ENCODE assay signal across 12 cellular contexts in genomic region chr12:51631591-51631990, GRCh38. TPM values are rescaled to one million over a fixed set of nuclear protein-coding genes. Genes with fewer than 3 reads are reported as not detected.
DNase-seq lines count a peak whose midpoint lies in the region; ATAC-seq, FAIRE-seq and TF ChIP-seq lines count a peak whose summit lies in the region.
"Had no signal": no experiment of that assay in that cellular context is flagged by ENCODE, and none has a peak within 500 bp of the region (broad histone marks: within the 10 kb centered on the region; RNA-seq: fewer than 3 reads in every experiment).

No MANE protein-coding gene starts in this region.

- peak; percentile 95 for FAIRE-seq in bronchial epithelial cell (lab: Jason Lieb, UNC)

- H3K4me1 ChIP-seq in HUES64 (ENCODE audit: insufficient read depth, low read length) = peaks cover 27% of the 10 kb centered on the region
- H3K4me1 ChIP-seq in CD8-positive, alpha-beta memory T cell (ENCODE audit: insufficient read depth, low read length) = no peaks in the 10 kb centered on the region

- no peak for ATAC-seq in HG03354 (IDR thresholded peaks at IDR 0.05; ENCODE audit: poor library complexity, severe bottlenecking, unreplicated experiment)
- ATAC-seq: natural killer cell treated with Interleukin-12 subunit alpha and Interleukin-12 subunit beta and Interleukin-15 and Interleukin-18, amount 100 ng/mL, for 72 hours; Right ventricle myocardium inferior had no signal

- H3K27me3 ChIP-seq in HUES64 (ENCODE audit: insufficient read depth, low read length) (no peaks in the 10 kb centered on the region), bronchial epithelial cell (ENCODE audit: control insufficient read depth, insufficient read depth, low read length) (no peaks in the 10 kb centered on the region)
- no peaks in the 10 kb centered on the region for H3K27me3 ChIP-seq in CD8-positive, alpha-beta memory T cell (ENCODE audit: insufficient read depth, low read length, poor library complexity, severe bottlenecking)

- TF ChIP-seq CTCF in bronchial epithelial cell (IDR thresholded peaks at IDR 0.05; ENCODE audit: insufficient read depth, low read length, severe bottlenecking) (no peak), mesothelial cell of epicardium (IDR thresholded peaks at IDR 0.05; ENCODE audit: unreplicated experiment) (no peak)

- 100% methylated on average over 1 of the region's 1 CpG for WGBS in HUES64

- no peak overlapping the region for H3K27ac Mint-ChIP-seq in CD8-positive, alpha-beta memory T cell
- no peak overlapping the region for H3K27ac Mint-ChIP-seq in mesothelial cell of epicardium
- H3K27ac Mint-ChIP-seq: activated CD4-positive, alpha-beta memory T cell treated with anti-CD3 and anti-CD28 coated beads for 36 hours; natural killer cell treated with Interleukin-12 subunit alpha and Interleukin-12 subunit beta and Interleukin-15 and Interleukin-18, amount 100 ng/mL, for 72 hours had no signal

- H3K9ac ChIP-seq in HUES64 (ENCODE audit: low read depth, low read length) = no peak overlapping the region

- CTCF ChIA-PET in CD8-positive, alpha-beta memory T cell (lab: Charles Lee) = no interaction called here

- H3K4me1 Mint-ChIP-seq in CD8-positive, alpha-beta memory T cell = no peaks in the 10 kb centered on the region
- H3K4me1 Mint-ChIP-seq in mesothelial cell of epicardium = no peaks in the 10 kb centered on the region

- H3K4me3 ChIP-seq in HUES64 (ENCODE audit: low read length) (no peak overlapping the region), bronchial epithelial cell (ENCODE audit: low read depth, low read length) (no peak overlapping the region)
- no peak overlapping the region for H3K4me3 ChIP-seq in CD8-positive, alpha-beta memory T cell (ENCODE audit: low read length)

- H3K36me3 Mint-ChIP-seq in CD8-positive, alpha-beta memory T cell = no peaks in the 10 kb centered on the region
- no peaks in the 10 kb centered on the region for H3K36me3 Mint-ChIP-seq in mesothelial cell of epicardium
- H3K36me3 Mint-ChIP-seq: activated CD4-positive, alpha-beta memory T cell treated with anti-CD3 and anti-CD28 coated beads for 36 hours; natural killer cell treated with Interleukin-12 subunit alpha and Interleukin-12 subunit beta and Interleukin-15 and Interleukin-18, amount 100 ng/mL, for 72 hours had no signal

- POLR2A ChIA-PET in CD8-positive, alpha-beta memory T cell (lab: Charles Lee) = no interaction called here

- DNase-seq in AG20443 (ENCODE audit: low spot score) = peak; percentile 66
- peak; percentile 72 for DNase-seq in bronchial epithelial cell (ENCODE audit: low read depth)
- DNase-seq in kidney glomerular epithelial cell (lab: John Stamatoyannopoulos, UW) = peak; percentile 26
- DNase-seq in CD8-positive, alpha-beta memory T cell = no peak
- no peak for DNase-seq in cortex of kidney (lab: John Stamatoyannopoulos, UW)
- DNase-seq in mesothelial cell of epicardium (ENCODE audit: low spot score in 2 of 2, unreplicated experiment in 2 of 2) = no peak
- DNase-seq: activated CD4-positive, alpha-beta memory T cell treated with anti-CD3 and anti-CD28 coated beads for 36 hours; stimulated activated CD4-positive, alpha-beta T cell treated with anti-CD3 and anti-CD28 coated beads, Interleukin-4, amount 100 ng/mL, for 1 hour had no signal

- H3K27me3 Mint-ChIP-seq in CD8-positive, alpha-beta memory T cell = peaks cover 4 to 32% of the 10 kb centered on the region in 2 donors
- peaks cover 9% of the 10 kb centered on the region for H3K27me3 Mint-ChIP-seq in mesothelial cell of epicardium (ENCODE audit: low read depth)

- H3K27ac ChIP-seq in HUES64 (ENCODE audit: low read depth, low read length) = peak overlapping the region; percentile 38
- no peak overlapping the region for H3K27ac ChIP-seq in CD8-positive, alpha-beta memory T cell (ENCODE audit: low read depth, low read length)

- H3K4me3 Mint-ChIP-seq in CD8-positive, alpha-beta memory T cell = no peak overlapping the region
- H3K4me3 Mint-ChIP-seq in mesothelial cell of epicardium = no peak overlapping the region
- H3K4me3 Mint-ChIP-seq: activated CD4-positive, alpha-beta memory T cell treated with anti-CD3 and anti-CD28 coated beads for 36 hours; natural killer cell treated with Interleukin-12 subunit alpha and Interleukin-12 subunit beta and Interleukin-15 and Interleukin-18, amount 100 ng/mL, for 72 hours had no signal

- peaks cover 3% of the 10 kb centered on the region; the same call in 1 of the 2 replicates for H3K9me3 ChIP-seq in HUES64 (ENCODE audit: insufficient read depth, low read depth, low read length)
- no peaks in the 10 kb centered on the region for H3K9me3 ChIP-seq in CD8-positive, alpha-beta memory T cell (ENCODE audit: low read length)

- no peaks in the 10 kb centered on the region for H3K36me3 ChIP-seq in HUES64 (ENCODE audit: insufficient read depth, low read length)
- H3K36me3 ChIP-seq in bronchial epithelial cell (ENCODE audit: control insufficient read depth, insufficient read depth, low read length) = no peaks in the 10 kb centered on the region
- H3K36me3 ChIP-seq in CD8-positive, alpha-beta memory T cell (ENCODE audit: insufficient read depth, low read length) = no peaks in the 10 kb centered on the region

- H3K9me3 Mint-ChIP-seq in CD8-positive, alpha-beta memory T cell = no peaks in the 10 kb centered on the region
- H3K9me3 Mint-ChIP-seq in mesothelial cell of epicardium = peaks cover 5% of the 10 kb centered on the region
- H3K9me3 Mint-ChIP-seq: activated CD4-positive, alpha-beta memory T cell treated with anti-CD3 and anti-CD28 coated beads for 36 hours; natural killer cell treated with Interleukin-12 subunit alpha and Interleukin-12 subunit beta and Interleukin-15 and Interleukin-18, amount 100 ng/mL, for 72 hours had no signal

RNA-seq across cellular contexts. Expression of gene SCN8A, which starts 40.6 kb away (rescaled TPM):
- polyA plus RNA-seq in HUES64 (2013, experiment 1 of 2) = 4.5 TPM
- 5.6 TPM for polyA plus RNA-seq in HUES64 (2013, experiment 2 of 2)
- total RNA-seq in bronchial epithelial cell = under 0.01 and 0.77 TPM in 2 replicates
- 1 to 10 TPM in 1 of 2 experiments, under 1 TPM in 1; 0.66 to 1.1 TPM for total RNA-seq in CD8-positive, alpha-beta memory T cell
- 0.83 TPM for polyA plus RNA-seq in CD8-positive, alpha-beta memory T cell
- total RNA-seq in mesothelial cell of epicardium = 2.7 to 3.2 TPM (median 2.7 TPM) in 3 replicates

Comparison
In these comparisons a context has a peak if more than half of its experiments do, and no peak if none do; other contexts are left out.
1. DNase-seq: peak in AG20443 (single experiment), bronchial epithelial cell (single experiment) and kidney glomerular epithelial cell (single experiment); none in CD8-positive, alpha-beta memory T cell (0 of 5), cortex of kidney (single experiment) and mesothelial cell of epicardium (0 of 2).